In the genomic region with DNA sequence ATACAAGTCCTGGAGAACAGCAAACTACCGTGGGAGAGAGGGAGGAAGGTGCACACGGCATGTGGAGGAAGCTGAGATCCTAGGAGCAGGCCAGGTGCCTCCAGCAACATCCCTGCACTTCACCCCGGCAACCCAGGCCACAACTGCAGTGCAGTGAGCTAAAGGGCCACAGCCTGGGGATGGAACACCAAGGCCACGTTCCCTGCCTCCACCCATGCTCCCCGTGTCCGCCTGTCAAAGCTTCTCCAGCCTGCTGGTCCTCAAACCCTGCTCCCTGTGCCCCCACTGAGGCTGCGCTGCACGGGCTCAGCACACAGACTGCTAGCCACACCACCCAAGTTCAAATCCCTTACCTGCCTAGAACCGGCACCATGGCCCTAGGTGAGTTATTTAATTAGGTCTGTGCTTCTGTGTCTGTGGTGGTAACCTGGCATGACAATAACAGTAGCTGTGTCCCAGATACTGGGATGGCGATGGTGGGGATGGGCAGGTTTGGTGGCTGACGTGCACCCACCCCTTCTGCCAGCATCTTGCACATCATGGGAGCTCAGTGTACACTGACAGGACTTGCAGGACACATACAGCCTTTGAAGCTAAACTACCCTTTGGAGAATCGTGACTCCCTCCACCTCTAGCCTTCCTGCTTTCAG, we compare ENCODE assay signal across 16 cellular contexts.
DNase-seq lines count a peak whose midpoint lies in the region; ATAC-seq, FAIRE-seq and TF ChIP-seq lines count a peak whose summit lies in the region.
"Had no signal": no experiment of that assay in that cellular context is flagged by ENCODE, and none has a peak within 500 bp of the region (broad histone marks: within the 10 kb centered on the region; RNA-seq: fewer than 3 reads in every experiment).

No MANE protein-coding gene starts in this region.

- TF ChIP-seq CTCF in HepG2 (CRISPR knock-in tag; IDR thresholded peaks at IDR 0.05), result no peak
- TF ChIP-seq CTCF in right lobe of liver (IDR thresholded peaks at IDR 0.05), result no peak
- TF ChIP-seq CTCF in astrocyte (IDR thresholded peaks at IDR 0.05; ENCODE audit: insufficient read depth, low read depth, low read length), result no peak
- TF ChIP-seq CTCF in upper lobe of right lung (IDR thresholded peaks at IDR 0.05), result no peak
- no peak for TF ChIP-seq CTCF in chondrocyte (IDR thresholded peaks at IDR 0.05)

- H3K27me3 Mint-ChIP-seq in astrocyte (ENCODE audit: low read depth, unreplicated experiment), result no peaks in the 10 kb centered on the region
- no peaks in the 10 kb centered on the region for H3K27me3 Mint-ChIP-seq in chondrocyte (ENCODE audit: low read depth)
- H3K27me3 Mint-ChIP-seq: activated naive CD8-positive, alpha-beta T cell had no signal

- H3K14ac ChIP-seq in neuronal stem cell (ENCODE audit: low read length), result no peak overlapping the region

- FAIRE-seq in HepG2 (lab: Jason Lieb, UNC) (no peak), astrocyte (lab: Jason Lieb, UNC) (no peak)

- TF ChIP-seq EP300 in HepG2 (IDR thresholded peaks at IDR 0.05; ENCODE audit: low read depth in 2 of 2, low read length in 2 of 2) (no peak), HepG2 (CRISPR knock-in tag; IDR thresholded peaks at IDR 0.05; ENCODE audit: borderline replicate concordance) (no peak)

- H3K36me3 ChIP-seq in HepG2 (replicated peaks in 1 of 2; ENCODE audit: control insufficient read depth in 1 of 2, insufficient read depth in 2 of 2, low read length in 2 of 2) (peaks cover 8 to 9% of the 10 kb centered on the region in 2 experiments; a peak in 4 of 5 replicates), right lobe of liver (no peaks in the 10 kb centered on the region), astrocyte (ENCODE audit: insufficient read depth, low read length) (no peaks in the 10 kb centered on the region), neuronal stem cell (replicated peaks in 1 of 2; ENCODE audit: control insufficient read depth in 2 of 2, insufficient read depth in 2 of 2, low read length in 2 of 2) (peaks cover 16 to 40% of the 10 kb centered on the region in 2 donors), upper lobe of right lung (peaks cover 8% of the 10 kb centered on the region)

- CTCF ChIA-PET in HepG2 (lab: Yijun Ruan, JAX; ENCODE audit: low intra/inter-chr PET ratio, low total read pairs), result no interaction called here

- no peak for DNase-seq in HepG2 (ENCODE audit: low spot score)
- DNase-seq in right lobe of liver, result no peak
- DNase-seq in astrocyte (ENCODE audit: low read depth), result no peak
- no peak for DNase-seq in neuronal stem cell (ENCODE audit: low spot score)
- DNase-seq in upper lobe of right lung, result no peak
- DNase-seq in NCI-H1092 (lab: John Stamatoyannopoulos, UW), result no peak
- DNase-seq in chondrocyte (ENCODE audit: low spot score), result no peak
- DNase-seq: cerebellar nuclear complex; HCEC 1CT; hippocampal formation; NCI-H1105 treated with DMSO at 0.1 percent for 48 hours; NCI-H345; stimulated activated naive CD4-positive, alpha-beta T cell had no signal

- H2BK5ac ChIP-seq in neuronal stem cell (ENCODE audit: low read length), result no peak overlapping the region

- H3K4ac ChIP-seq in neuronal stem cell (ENCODE audit: low read length), result no peak overlapping the region

- no peak overlapping the region for H4K8ac ChIP-seq in neuronal stem cell (ENCODE audit: low read depth, low read length)

- H3K79me2 ChIP-seq in HepG2 (ENCODE audit: insufficient read depth, low read length), result no peaks in the 10 kb centered on the region
- H3K79me2 ChIP-seq in astrocyte (ENCODE audit: insufficient read depth, low read length), result peaks cover 2% of the 10 kb centered on the region

- no peak overlapping the region for H3K18ac ChIP-seq in neuronal stem cell (ENCODE audit: low read length)

- H3K9me3 Mint-ChIP-seq in astrocyte (ENCODE audit: unreplicated experiment) (peaks cover 2% of the 10 kb centered on the region), chondrocyte (ENCODE audit: low read depth) (no peaks in the 10 kb centered on the region)

- BruUV-seq in HepG2 (replicated peaks; lab: Mats Ljungman, UMichigan), result no TSS peak

- no peak overlapping the region for H2AFZ ChIP-seq in HepG2 (ENCODE audit: low read length)
- H2AFZ ChIP-seq in astrocyte (ENCODE audit: low read depth, low read length), result no peak overlapping the region
- no peak overlapping the region for H2AFZ ChIP-seq in neuronal stem cell (ENCODE audit: low read length)

- peak overlapping the region; percentile 65 for H3K23ac ChIP-seq in neuronal stem cell (ENCODE audit: low read depth, low read length, poor library complexity)

- H2BK12ac ChIP-seq in neuronal stem cell (ENCODE audit: low read length), result no peak overlapping the region

- H3K27me3 ChIP-seq in HepG2 (ENCODE audit: control insufficient read depth in 1 of 2, insufficient read depth in 2 of 2, low read length in 2 of 2), result no peaks in the 10 kb centered on the region
- no peaks in the 10 kb centered on the region for H3K27me3 ChIP-seq in right lobe of liver
- H3K27me3 ChIP-seq in astrocyte (ENCODE audit: insufficient read depth, low read length), result no peaks in the 10 kb centered on the region
- H3K27me3 ChIP-seq in neuronal stem cell (ENCODE audit: control insufficient read depth in 3 of 3, insufficient read depth in 3 of 3, low read depth in 1 of 3, low read length in 3 of 3), result no peaks in the 10 kb centered on the region
- H3K27me3 ChIP-seq in upper lobe of right lung, result no peaks in the 10 kb centered on the region

- H3K9ac ChIP-seq in HepG2 (ENCODE audit: insufficient read depth, low read depth, low read length) (no peak overlapping the region), astrocyte (ENCODE audit: low read length) (no peak overlapping the region), neuronal stem cell (ENCODE audit: low read depth, low read length, poor library complexity) (no peak overlapping the region)

- H3K4me2 ChIP-seq in HepG2 (ENCODE audit: low read depth, low read length) (no peak overlapping the region), astrocyte (ENCODE audit: low read length) (no peak overlapping the region), neuronal stem cell (ENCODE audit: insufficient read depth, low read length, poor library complexity, severe bottlenecking) (no peak overlapping the region)

- H3K4me1 ChIP-seq in HepG2 (ENCODE audit: insufficient read depth, low read length) (no peaks in the 10 kb centered on the region), right lobe of liver (peaks cover 0 to 4% (median 0%) of the 10 kb centered on the region in 4 donors), astrocyte (ENCODE audit: insufficient read depth, low read length) (no peaks in the 10 kb centered on the region), neuronal stem cell (ENCODE audit: control insufficient read depth in 2 of 2, insufficient read depth in 1 of 2, low read depth in 1 of 2, low read length in 2 of 2) (peaks cover 0 to 11% of the 10 kb centered on the region in 2 donors), upper lobe of right lung (peaks cover 35% of the 10 kb centered on the region)

- peaks cover 8% of the 10 kb centered on the region for H3K79me1 ChIP-seq in neuronal stem cell (ENCODE audit: low read depth, low read length)

- no peaks in the 10 kb centered on the region for H3K9me3 ChIP-seq in HepG2 (ENCODE audit: low read length)
- H3K9me3 ChIP-seq in right lobe of liver, result no peaks in the 10 kb centered on the region
- H3K9me3 ChIP-seq in astrocyte (ENCODE audit: insufficient read depth, low read depth, low read length), result no peaks in the 10 kb centered on the region
- H3K9me3 ChIP-seq in neuronal stem cell (replicated peaks in 1 of 2; ENCODE audit: control insufficient read depth in 2 of 2, insufficient read depth in 1 of 2, low read depth in 1 of 2, low read length in 2 of 2), result no peaks in the 10 kb centered on the region
- H3K9me3 ChIP-seq in upper lobe of right lung, result no peaks in the 10 kb centered on the region

- in situ Hi-C loops in HepG2 (cut with HindIII; ENCODE audit: extremely low pct_ligation_motif_present, low pct_unique_long_range_greater_than_20kb), result no loop called here

- H3K4me1 Mint-ChIP-seq in astrocyte (ENCODE audit: low read depth, unreplicated experiment), result peaks cover 10% of the 10 kb centered on the region
- H3K4me1 Mint-ChIP-seq in chondrocyte (ENCODE audit: low read depth), result peaks cover 6% of the 10 kb centered on the region

- no peak overlapping the region for H2BK15ac ChIP-seq in neuronal stem cell (ENCODE audit: low read length)

- POLR2A ChIA-PET in HepG2 (lab: Yijun Ruan, JAX), result no interaction called here

- no peak for TF ChIP-seq RAD21 in HepG2 (CRISPR knock-in tag; IDR thresholded peaks at IDR 0.05)

- H4K20me1 ChIP-seq in HepG2 (ENCODE audit: insufficient read depth, low read length) (no peaks in the 10 kb centered on the region; the same call in 1 of the 2 replicates), astrocyte (ENCODE audit: insufficient read depth, low read length) (peaks cover 34% of the 10 kb centered on the region)

- intact Hi-C loops in HepG2 (cut with micrococcal nuclease; ENCODE audit: unreplicated experiment), result no loop called here
- intact Hi-C loops in right lobe of liver (cut with DNase I), result no loop called here
- intact Hi-C loops in upper lobe of right lung (cut with DNase I), result no loop called here

- H3K36me3 Mint-ChIP-seq in astrocyte (ENCODE audit: low read depth, unreplicated experiment) (peaks cover 7% of the 10 kb centered on the region), chondrocyte (ENCODE audit: low read depth) (no peaks in the 10 kb centered on the region)

- no peak overlapping the region for H3K27ac ChIP-seq in HepG2 (ENCODE audit: extremely low read length, insufficient read depth, low read length)
- H3K27ac ChIP-seq in right lobe of liver, result no peak overlapping the region
- no peak overlapping the region for H3K27ac ChIP-seq in astrocyte (ENCODE audit: low read depth, low read length)
- no peak overlapping the region for H3K27ac ChIP-seq in neuronal stem cell (replicated peaks; ENCODE audit: low read length)
- peak overlapping the region; percentile 51 for H3K27ac ChIP-seq in upper lobe of right lung

- no peak overlapping the region for H2BK120ac ChIP-seq in neuronal stem cell (ENCODE audit: low read depth, low read length)

- no peak overlapping the region for H4K91ac ChIP-seq in neuronal stem cell (ENCODE audit: low read depth, low read length, poor library complexity)

- no peak for TF ChIP-seq POLR2A in HepG2 (IDR thresholded peaks at IDR 0.05; ENCODE audit: insufficient read depth in 1 of 2, low read depth in 2 of 2, low read length in 2 of 2)
- TF ChIP-seq POLR2A in right lobe of liver (IDR thresholded peaks at IDR 0.05), result no peak

- H2AK5ac ChIP-seq in neuronal stem cell (ENCODE audit: low read depth, low read length), result no peak overlapping the region

- 96% methylated on average over 10 of the region's 12 CpGs for WGBS in HepG2 (ENCODE audit: low lambda C conversion rate)
- no CpG with 5 or more reads among the region's 12 CpGs for WGBS in right lobe of liver (ENCODE audit: insufficient coverage, low coverage, low lambda C conversion rate, missing lambda C conversion rate)
- WGBS in neuronal stem cell (ENCODE audit: extremely low coverage in 2 of 2, insufficient read length in 2 of 2, insufficient replicate concordance in 1 of 2), 2 donors, result no CpG with 5 or more reads among the region's 12 CpGs

- no peak overlapping the region for H3K4me3 Mint-ChIP-seq in astrocyte (ENCODE audit: unreplicated experiment)
- no peak overlapping the region for H3K4me3 Mint-ChIP-seq in chondrocyte (ENCODE audit: unreplicated experiment)
- H3K4me3 Mint-ChIP-seq: activated naive CD8-positive, alpha-beta T cell had no signal

- ATAC-seq in HepG2, result no peak
- no peak for ATAC-seq in right lobe of liver
- ATAC-seq in upper lobe of right lung, result no peak
- no peak for ATAC-seq in HG03175 (IDR thresholded peaks at IDR 0.05; ENCODE audit: unreplicated experiment)
- ATAC-seq: SK-N-SH treated with all-trans-retinoic acid at 6 μM for 48 hours had no signal

- H3K27ac Mint-ChIP-seq in astrocyte (ENCODE audit: unreplicated experiment) (peak overlapping the region; percentile 5), chondrocyte (ENCODE audit: unreplicated experiment) (no peak overlapping the region)
- H3K27ac Mint-ChIP-seq: activated naive CD8-positive, alpha-beta T cell had no signal

- no peak overlapping the region for H3K4me3 ChIP-seq in HepG2 (replicated peaks in 1 of 3; ENCODE audit: insufficient read depth in 1 of 3, low read depth in 2 of 3, low read length in 3 of 3)
- no peak overlapping the region for H3K4me3 ChIP-seq in right lobe of liver
- no peak overlapping the region for H3K4me3 ChIP-seq in astrocyte (ENCODE audit: insufficient read depth, low read depth, low read length)
- no peak overlapping the region for H3K4me3 ChIP-seq in neuronal stem cell (ENCODE audit: low read length in 2 of 2)
- no peak overlapping the region for H3K4me3 ChIP-seq in upper lobe of right lung
